8 cellular contexts compared by ENCODE assay signal in the genomic region with DNA sequence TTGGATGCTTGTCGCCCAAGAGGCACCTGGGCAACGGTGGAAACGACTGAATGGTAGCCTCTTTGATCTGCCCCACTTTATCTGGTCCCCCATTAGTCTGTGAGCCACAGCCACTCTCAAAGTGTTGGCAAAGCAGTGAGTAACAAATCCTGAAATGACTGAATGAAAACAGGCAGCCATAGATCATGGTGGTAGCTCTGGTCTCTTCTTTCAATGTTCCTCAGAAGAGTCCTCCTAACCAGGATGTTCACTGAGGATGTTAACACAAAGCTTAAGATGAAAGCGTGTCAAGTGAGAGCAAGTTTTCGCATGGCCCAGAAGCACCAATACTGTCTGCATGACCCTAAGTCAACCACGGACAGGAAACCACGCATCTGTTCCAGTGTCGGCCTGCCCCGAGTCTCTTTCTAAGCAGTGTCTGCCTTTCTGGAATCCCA.
A peak's percentile ranks its signal among the peaks of the same experiment; 100 is the strongest.
DNase-seq lines count a peak whose midpoint lies in the region; ATAC-seq and TF ChIP-seq lines count a peak whose summit lies in the region.

No MANE protein-coding gene starts in this region.

- peak overlapping the region; percentile 96 for H3K27ac Mint-ChIP-seq in activated T-cell treated with anti-CD3 and anti-CD28 coated beads, Interleukin-2, amount 50 U/mL, for 24 hours
- peak overlapping the region; percentile 80 for H3K27ac Mint-ChIP-seq in stimulated activated memory B cell treated with anti-CD40 and anti-IgM and Interleukin-4, amounts not matched to agents 10 μg/mL and 1 μg/mL and 100 μg/mL, for 72 hours

- peak; percentile 47 for DNase-seq in NK-92 treated with Interleukin-12 subunit alpha and Interleukin-12 subunit beta, amount 100 ng/mL, for 24 hours (lab: John Stamatoyannopoulos, UW)
- no peak for DNase-seq in NK-92 (lab: John Stamatoyannopoulos, UW; ENCODE audit: unreplicated experiment)
- DNase-seq in activated T-cell treated with anti-CD3 and anti-CD28 coated beads, Interleukin-2, amount 50 U/mL, for 24 hours = peak; percentile 70
- no peak for DNase-seq in MM.1S
- no peak for DNase-seq in uterus
- DNase-seq in left ventricle myocardium superior = no peak

- TF ChIP-seq POLR2A in uterus (IDR thresholded peaks at IDR 0.05) = no peak

- no peak overlapping the region for H3K4me3 ChIP-seq in MM.1S (ENCODE audit: low read length)
- H3K4me3 ChIP-seq in uterus = no peak overlapping the region

- no peaks in the 10 kb centered on the region for H3K9me2 ChIP-seq in MM.1S (replicated peaks; ENCODE audit: insufficient read depth, low read length)

- peak overlapping the region; percentile 75 for H3K4me3 Mint-ChIP-seq in activated T-cell treated with anti-CD3 and anti-CD28 coated beads, Interleukin-2, amount 50 U/mL, for 24 hours
- no peak overlapping the region for H3K4me3 Mint-ChIP-seq in stimulated activated memory B cell treated with anti-CD40 and anti-IgM and Interleukin-4, amounts not matched to agents 10 μg/mL and 1 μg/mL and 100 μg/mL, for 72 hours

- H3K4me2 ChIP-seq in MM.1S (ENCODE audit: low read depth, low read length) = no peak overlapping the region

- TF ChIP-seq CTCF in MM.1S (IDR thresholded peaks at IDR 0.05; ENCODE audit: low read length) = no peak
- no peak for TF ChIP-seq CTCF in uterus (IDR thresholded peaks at IDR 0.05)

- H2AFZ ChIP-seq in MM.1S (ENCODE audit: low read length) = no peak overlapping the region

- H3K36me3 Mint-ChIP-seq in activated T-cell treated with anti-CD3 and anti-CD28 coated beads, Interleukin-2, amount 50 U/mL, for 24 hours (ENCODE audit: low read depth) = peaks cover 61% of the 10 kb centered on the region
- H3K36me3 Mint-ChIP-seq in stimulated activated memory B cell treated with anti-CD40 and anti-IgM and Interleukin-4, amounts not matched to agents 10 μg/mL and 1 μg/mL and 100 μg/mL, for 72 hours = peaks cover 23% of the 10 kb centered on the region

- peaks cover 88% of the 10 kb centered on the region for H3K4me1 Mint-ChIP-seq in activated T-cell treated with anti-CD3 and anti-CD28 coated beads, Interleukin-2, amount 50 U/mL, for 24 hours (ENCODE audit: low read depth)
- H3K4me1 Mint-ChIP-seq in stimulated activated memory B cell treated with anti-CD40 and anti-IgM and Interleukin-4, amounts not matched to agents 10 μg/mL and 1 μg/mL and 100 μg/mL, for 72 hours = peaks cover 42% of the 10 kb centered on the region

- no peaks in the 10 kb centered on the region for H3F3A ChIP-seq in MM.1S (ENCODE audit: insufficient read depth, low read length)

- no peaks in the 10 kb centered on the region for H3K27me3 Mint-ChIP-seq in activated T-cell treated with anti-CD3 and anti-CD28 coated beads, Interleukin-2, amount 50 U/mL, for 24 hours
- no peaks in the 10 kb centered on the region for H3K27me3 Mint-ChIP-seq in stimulated activated memory B cell treated with anti-CD40 and anti-IgM and Interleukin-4, amounts not matched to agents 10 μg/mL and 1 μg/mL and 100 μg/mL, for 72 hours

- H3K27ac ChIP-seq in MM.1S (ENCODE audit: low read length) = no peak overlapping the region
- no peak overlapping the region for H3K27ac ChIP-seq in uterus

- H3K4me1 ChIP-seq in MM.1S (ENCODE audit: low read length) = 0 out of 2 replicates have a peak, but pooled peaks cover 9% of the 10 kb centered on the region
- H3K4me1 ChIP-seq in uterus = no peaks in the 10 kb centered on the region

- intact Hi-C loops in uterus (cut with DNase I; ENCODE audit: low total_unique reads) = no loop called here
- intact Hi-C loops in left ventricle myocardium superior (cut with micrococcal nuclease) = no loop called here

- no peaks in the 10 kb centered on the region for H3K27me3 ChIP-seq in MM.1S (replicated peaks; ENCODE audit: insufficient read depth, low read length)
- H3K27me3 ChIP-seq in uterus = no peaks in the 10 kb centered on the region

- ATAC-seq in HG03354 (IDR thresholded peaks at IDR 0.05; ENCODE audit: poor library complexity, severe bottlenecking, unreplicated experiment) (peak; percentile 77), left ventricle myocardium superior (no peak)
- peak; percentile 43 for ATAC-seq in stimulated activated memory B cell treated with anti-CD40 and anti-IgM and Interleukin-4, amounts not matched to agents 10 μg/mL and 1 μg/mL and 100 μg/mL, for 72 hours

- H3K9me3 Mint-ChIP-seq in activated T-cell treated with anti-CD3 and anti-CD28 coated beads, Interleukin-2, amount 50 U/mL, for 24 hours = no peaks in the 10 kb centered on the region
- H3K9me3 Mint-ChIP-seq in stimulated activated memory B cell treated with anti-CD40 and anti-IgM and Interleukin-4, amounts not matched to agents 10 μg/mL and 1 μg/mL and 100 μg/mL, for 72 hours = no peaks in the 10 kb centered on the region

- no peaks in the 10 kb centered on the region for H3K79me2 ChIP-seq in MM.1S (ENCODE audit: low read length)

- no peak overlapping the region for H3K9ac ChIP-seq in MM.1S (ENCODE audit: low read length)

- H3K9me3 ChIP-seq in MM.1S (replicated peaks; ENCODE audit: insufficient read depth, low read length) (no peaks in the 10 kb centered on the region), uterus (no peaks in the 10 kb centered on the region)

- H4K20me1 ChIP-seq in MM.1S (ENCODE audit: insufficient read depth, low read length) = no peaks in the 10 kb centered on the region

- H3K36me3 ChIP-seq in MM.1S (replicated peaks; ENCODE audit: insufficient read depth, low read length) (no peaks in the 10 kb centered on the region), uterus (no peaks in the 10 kb centered on the region)

Comparison
In these comparisons a context has a peak if more than half of its experiments do, and no peak if none do; other contexts are left out.
1. DNase-seq: peak in NK-92 treated with Interleukin-12 subunit alpha and Interleukin-12 subunit beta, amount 100 ng/mL, for 24 hours (single experiment) and activated T-cell treated with anti-CD3 and anti-CD28 coated beads, Interleukin-2, amount 50 U/mL, for 24 hours (single experiment); none in NK-92 (single experiment), MM.1S (single experiment), uterus (0 of 2) and left ventricle myocardium superior (single experiment).